ENCODE assay signal across 10 cellular contexts in genomic region chr12:65266408-65266807, GRCh38. TPM values are rescaled to one million over a fixed set of nuclear protein-coding genes. Genes with fewer than 3 reads are reported as not detected.
"Had no signal": no experiment of that assay in that cellular context is flagged by ENCODE, and none has a peak within 500 bp of the region (broad histone marks: within the 10 kb centered on the region; RNA-seq: fewer than 3 reads in every experiment).

No MANE protein-coding gene starts in this region.

- H3K4me1 ChIP-seq: HAP-1 had no signal

- FAIRE-seq: HepG2 had no signal

- H3K36me3 ChIP-seq: HAP-1 had no signal

- ATAC-seq: HCT116, HepG2 had no signal

- H3K4me3 ChIP-seq: GM23248, HAP-1 had no signal

- H2AFZ ChIP-seq: GM23248 had no signal

- H3K27ac ChIP-seq: GM23248, HL-60 had no signal

- DNase-seq: GM23248, GOT3, H7, HFFc6, KBM-7 had no signal

- H3K9me3 ChIP-seq: HAP-1 had no signal

- H3K9ac ChIP-seq: GM23248 had no signal

RNA-seq across cellular contexts. Expression of gene MSRB3, which starts 12.1 kb away (rescaled TPM):
- polyA plus RNA-seq: IgD-negative memory B cell had no signal
